ENCODE assay signal across 1 cellular context in the genomic region with DNA sequence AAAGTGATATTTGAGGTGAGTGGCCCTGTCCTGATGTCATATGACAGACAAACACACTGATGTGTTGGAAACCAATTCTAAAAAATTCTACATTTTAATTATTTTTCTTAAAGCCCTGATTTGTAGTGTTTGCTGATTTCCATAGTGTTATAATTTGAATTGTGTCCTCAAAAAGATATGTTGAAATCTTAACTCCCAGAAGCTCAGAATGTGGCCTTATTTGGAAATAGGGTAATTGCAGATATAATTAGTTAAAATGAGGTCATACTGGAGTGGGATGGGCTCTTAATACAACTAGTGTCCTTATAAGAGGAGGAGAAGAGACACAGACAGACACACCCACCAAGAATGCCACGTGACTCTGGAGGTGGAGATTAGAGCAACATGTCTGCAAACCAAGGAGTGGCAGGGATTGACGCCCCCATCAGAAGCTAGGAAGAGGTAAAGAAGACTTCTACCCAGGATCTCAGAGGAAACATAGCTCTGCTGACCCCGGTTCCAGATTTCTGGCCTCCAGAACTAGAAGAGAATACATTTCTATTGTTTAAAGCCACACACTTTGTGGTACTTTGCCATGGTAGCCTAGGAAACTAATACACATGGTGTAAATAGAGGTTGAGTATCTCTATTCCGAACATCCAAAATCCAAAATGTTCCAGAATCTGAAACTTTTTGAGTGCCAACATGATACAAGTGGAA.
A peak's percentile ranks its signal among the peaks of the same experiment; 100 is the strongest.
TF ChIP-seq lines count a peak whose summit lies in the region.

No MANE protein-coding gene starts in this region.

TF ChIP-seq in K562, 482 proteins besides CTCF, POLR2A, EP300 and RAD21:
- TF ChIP-seq HIVEP1 (CRISPR knock-in tag; IDR thresholded peaks at IDR 0.05) (no peak), TRIM24 (IDR thresholded peaks at IDR 0.05) (no peak), HOXB6 (CRISPR knock-in tag; IDR thresholded peaks at IDR 0.05; ENCODE audit: borderline replicate concordance) (no peak), CTBP1 (IDR thresholded peaks at IDR 0.05; ENCODE audit: borderline replicate concordance) (no peak), HMG20B (CRISPR knock-in tag; IDR thresholded peaks at IDR 0.05) (no peak), CBX5 (IDR thresholded peaks at IDR 0.05; ENCODE audit: borderline replicate concordance, low read depth) (no peak), CEBPG (CRISPR knock-in tag; IDR thresholded peaks at IDR 0.05) (no peak), CEBPG (tag; conservative IDR thresholded peaks at IDR 0.05 in 1 of 2, IDR thresholded peaks at IDR 0.05 in 1 of 2) (peak in 1 of 2 experiments; percentile 68; a peak in 2 of 4 replicates), KDM5B (IDR thresholded peaks at IDR 0.05; ENCODE audit: insufficient replicate concordance, low read depth, low read length) (no peak), ATF7 (IDR thresholded peaks at IDR 0.05) (peak; percentile 36; the same call in 1 of the 2 replicates), DNMT1 (IDR thresholded peaks at IDR 0.05) (no peak), SLC30A9 (CRISPR knock-in tag; IDR thresholded peaks at IDR 0.05) (no peak), ZNF707 (CRISPR knock-in tag; conservative IDR thresholded peaks at IDR 0.05) (no peak), ZNF717 (CRISPR knock-in tag; IDR thresholded peaks at IDR 0.05) (no peak), MAFK (IDR thresholded peaks at IDR 0.05; ENCODE audit: low read length) (no peak), KAT2B (IDR thresholded peaks at IDR 0.05; ENCODE audit: low read depth, low read length) (no peak), RNF2 (IDR thresholded peaks at IDR 0.05) (no peak), JUND (IDR thresholded peaks at IDR 0.05; ENCODE audit: borderline replicate concordance, low read depth, low read length) (no peak), JUND (tag; IDR thresholded peaks at IDR 0.05; ENCODE audit: borderline replicate concordance, low read depth, low read length) (no peak), ZNF586 (CRISPR knock-in tag; conservative IDR thresholded peaks at IDR 0.05) (no peak), CBX2 (IDR thresholded peaks at IDR 0.05; ENCODE audit: insufficient read depth, low read length, poor library complexity, severe bottlenecking) (no peak), ZNF232 (CRISPR knock-in tag; IDR thresholded peaks at IDR 0.05) (no peak), L3MBTL2 (IDR thresholded peaks at IDR 0.05) (0 out of 2 replicates have a peak, but pooled peaks have one; percentile 26), ZNF174 (CRISPR knock-in tag; IDR thresholded peaks at IDR 0.05) (no peak), NONO (IDR thresholded peaks at IDR 0.05; ENCODE audit: low read depth in 2 of 2, low read length in 1 of 2) (no peak), TCF7L2 (IDR thresholded peaks at IDR 0.05; ENCODE audit: low read depth, low read length) (no peak), SMAD3 (CRISPR knock-in tag; conservative IDR thresholded peaks at IDR 0.05) (no peak), MTA3 (IDR thresholded peaks at IDR 0.05; ENCODE audit: borderline replicate concordance) (no peak), RBM17 (IDR thresholded peaks at IDR 0.05; ENCODE audit: borderline replicate concordance, low read depth, low read length) (no peak), CBFA2T2 (conservative IDR thresholded peaks at IDR 0.05) (peak; percentile 38), FOXK1 (CRISPR knock-in tag; IDR thresholded peaks at IDR 0.05; ENCODE audit: borderline replicate concordance) (no peak), SRF (CRISPR knock-in tag; IDR thresholded peaks at IDR 0.05) (peak in 1 of 2 experiments; percentile 65; a peak in 2 of 4 replicates), RAD51 (IDR thresholded peaks at IDR 0.05; ENCODE audit: borderline replicate concordance, low read depth) (peak; percentile 85), FOXA1 (IDR thresholded peaks at IDR 0.05; ENCODE audit: borderline replicate concordance) (no peak), ZNF584 (CRISPR knock-in tag; IDR thresholded peaks at IDR 0.05; ENCODE audit: low read depth) (no peak), RFX1 (IDR thresholded peaks at IDR 0.05) (peak; percentile 31), PURB (CRISPR knock-in tag; IDR thresholded peaks at IDR 0.05; ENCODE audit: low read depth) (no peak), ZNF23 (CRISPR knock-in tag; IDR thresholded peaks at IDR 0.05) (no peak)
- TF ChIP-seq, protein P1, sequence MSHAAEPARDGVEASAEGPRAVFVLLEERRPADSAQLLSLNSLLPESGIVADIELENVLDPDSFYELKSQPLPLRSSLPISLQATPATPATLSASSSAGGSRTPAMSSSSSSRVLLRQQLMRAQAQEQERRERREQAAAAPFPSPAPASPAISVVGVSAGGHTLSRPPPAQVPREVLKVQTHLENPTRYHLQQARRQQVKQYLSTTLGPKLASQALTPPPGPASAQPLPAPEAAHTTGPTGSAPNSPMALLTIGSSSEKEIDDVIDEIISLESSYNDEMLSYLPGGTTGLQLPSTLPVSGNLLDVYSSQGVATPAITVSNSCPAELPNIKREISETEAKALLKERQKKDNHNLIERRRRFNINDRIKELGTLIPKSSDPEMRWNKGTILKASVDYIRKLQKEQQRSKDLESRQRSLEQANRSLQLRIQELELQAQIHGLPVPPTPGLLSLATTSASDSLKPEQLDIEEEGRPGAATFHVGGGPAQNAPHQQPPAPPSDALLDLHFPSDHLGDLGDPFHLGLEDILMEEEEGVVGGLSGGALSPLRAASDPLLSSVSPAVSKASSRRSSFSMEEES (CRISPR knock-in tag; IDR thresholded peaks at IDR 0.05): peak; percentile 51
- TF ChIP-seq, protein P2, sequence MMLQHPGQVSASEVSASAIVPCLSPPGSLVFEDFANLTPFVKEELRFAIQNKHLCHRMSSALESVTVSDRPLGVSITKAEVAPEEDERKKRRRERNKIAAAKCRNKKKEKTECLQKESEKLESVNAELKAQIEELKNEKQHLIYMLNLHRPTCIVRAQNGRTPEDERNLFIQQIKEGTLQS (IDR thresholded peaks at IDR 0.05): 0 out of 2 replicates have a peak, but pooled peaks have one; percentile 15
- TF ChIP-seq, protein P2 (CRISPR knock-in tag; conservative IDR thresholded peaks at IDR 0.05): no peak
- TF ChIP-seq, protein P3, sequence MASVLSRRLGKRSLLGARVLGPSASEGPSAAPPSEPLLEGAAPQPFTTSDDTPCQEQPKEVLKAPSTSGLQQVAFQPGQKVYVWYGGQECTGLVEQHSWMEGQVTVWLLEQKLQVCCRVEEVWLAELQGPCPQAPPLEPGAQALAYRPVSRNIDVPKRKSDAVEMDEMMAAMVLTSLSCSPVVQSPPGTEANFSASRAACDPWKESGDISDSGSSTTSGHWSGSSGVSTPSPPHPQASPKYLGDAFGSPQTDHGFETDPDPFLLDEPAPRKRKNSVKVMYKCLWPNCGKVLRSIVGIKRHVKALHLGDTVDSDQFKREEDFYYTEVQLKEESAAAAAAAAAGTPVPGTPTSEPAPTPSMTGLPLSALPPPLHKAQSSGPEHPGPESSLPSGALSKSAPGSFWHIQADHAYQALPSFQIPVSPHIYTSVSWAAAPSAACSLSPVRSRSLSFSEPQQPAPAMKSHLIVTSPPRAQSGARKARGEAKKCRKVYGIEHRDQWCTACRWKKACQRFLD (CRISPR knock-in tag; IDR thresholded peaks at IDR 0.05): no peak
- TF ChIP-seq, protein P4, sequence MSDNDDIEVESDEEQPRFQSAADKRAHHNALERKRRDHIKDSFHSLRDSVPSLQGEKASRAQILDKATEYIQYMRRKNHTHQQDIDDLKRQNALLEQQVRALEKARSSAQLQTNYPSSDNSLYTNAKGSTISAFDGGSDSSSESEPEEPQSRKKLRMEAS (CRISPR knock-in tag; IDR thresholded peaks at IDR 0.05): no peak
- TF ChIP-seq, protein P5, sequence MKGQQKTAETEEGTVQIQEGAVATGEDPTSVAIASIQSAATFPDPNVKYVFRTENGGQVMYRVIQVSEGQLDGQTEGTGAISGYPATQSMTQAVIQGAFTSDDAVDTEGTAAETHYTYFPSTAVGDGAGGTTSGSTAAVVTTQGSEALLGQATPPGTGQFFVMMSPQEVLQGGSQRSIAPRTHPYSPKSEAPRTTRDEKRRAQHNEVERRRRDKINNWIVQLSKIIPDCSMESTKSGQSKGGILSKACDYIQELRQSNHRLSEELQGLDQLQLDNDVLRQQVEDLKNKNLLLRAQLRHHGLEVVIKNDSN (CRISPR knock-in tag; IDR thresholded peaks at IDR 0.05): peak; percentile 79
- TF ChIP-seq, protein P6, sequence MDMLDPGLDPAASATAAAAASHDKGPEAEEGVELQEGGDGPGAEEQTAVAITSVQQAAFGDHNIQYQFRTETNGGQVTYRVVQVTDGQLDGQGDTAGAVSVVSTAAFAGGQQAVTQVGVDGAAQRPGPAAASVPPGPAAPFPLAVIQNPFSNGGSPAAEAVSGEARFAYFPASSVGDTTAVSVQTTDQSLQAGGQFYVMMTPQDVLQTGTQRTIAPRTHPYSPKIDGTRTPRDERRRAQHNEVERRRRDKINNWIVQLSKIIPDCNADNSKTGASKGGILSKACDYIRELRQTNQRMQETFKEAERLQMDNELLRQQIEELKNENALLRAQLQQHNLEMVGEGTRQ (CRISPR knock-in tag; IDR thresholded peaks at IDR 0.05): peak; percentile 83
- TF ChIP-seq, protein P7, sequence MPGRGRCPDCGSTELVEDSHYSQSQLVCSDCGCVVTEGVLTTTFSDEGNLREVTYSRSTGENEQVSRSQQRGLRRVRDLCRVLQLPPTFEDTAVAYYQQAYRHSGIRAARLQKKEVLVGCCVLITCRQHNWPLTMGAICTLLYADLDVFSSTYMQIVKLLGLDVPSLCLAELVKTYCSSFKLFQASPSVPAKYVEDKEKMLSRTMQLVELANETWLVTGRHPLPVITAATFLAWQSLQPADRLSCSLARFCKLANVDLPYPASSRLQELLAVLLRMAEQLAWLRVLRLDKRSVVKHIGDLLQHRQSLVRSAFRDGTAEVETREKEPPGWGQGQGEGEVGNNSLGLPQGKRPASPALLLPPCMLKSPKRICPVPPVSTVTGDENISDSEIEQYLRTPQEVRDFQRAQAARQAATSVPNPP (IDR thresholded peaks at IDR 0.05; ENCODE audit: borderline replicate concordance, insufficient read depth, insufficient read length): no peak
- TF ChIP-seq, protein P8, sequence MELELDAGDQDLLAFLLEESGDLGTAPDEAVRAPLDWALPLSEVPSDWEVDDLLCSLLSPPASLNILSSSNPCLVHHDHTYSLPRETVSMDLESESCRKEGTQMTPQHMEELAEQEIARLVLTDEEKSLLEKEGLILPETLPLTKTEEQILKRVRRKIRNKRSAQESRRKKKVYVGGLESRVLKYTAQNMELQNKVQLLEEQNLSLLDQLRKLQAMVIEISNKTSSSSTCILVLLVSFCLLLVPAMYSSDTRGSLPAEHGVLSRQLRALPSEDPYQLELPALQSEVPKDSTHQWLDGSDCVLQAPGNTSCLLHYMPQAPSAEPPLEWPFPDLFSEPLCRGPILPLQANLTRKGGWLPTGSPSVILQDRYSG (tag; conservative IDR thresholded peaks at IDR 0.05; ENCODE audit: low read depth): no peak
- TF ChIP-seq, protein P9, sequence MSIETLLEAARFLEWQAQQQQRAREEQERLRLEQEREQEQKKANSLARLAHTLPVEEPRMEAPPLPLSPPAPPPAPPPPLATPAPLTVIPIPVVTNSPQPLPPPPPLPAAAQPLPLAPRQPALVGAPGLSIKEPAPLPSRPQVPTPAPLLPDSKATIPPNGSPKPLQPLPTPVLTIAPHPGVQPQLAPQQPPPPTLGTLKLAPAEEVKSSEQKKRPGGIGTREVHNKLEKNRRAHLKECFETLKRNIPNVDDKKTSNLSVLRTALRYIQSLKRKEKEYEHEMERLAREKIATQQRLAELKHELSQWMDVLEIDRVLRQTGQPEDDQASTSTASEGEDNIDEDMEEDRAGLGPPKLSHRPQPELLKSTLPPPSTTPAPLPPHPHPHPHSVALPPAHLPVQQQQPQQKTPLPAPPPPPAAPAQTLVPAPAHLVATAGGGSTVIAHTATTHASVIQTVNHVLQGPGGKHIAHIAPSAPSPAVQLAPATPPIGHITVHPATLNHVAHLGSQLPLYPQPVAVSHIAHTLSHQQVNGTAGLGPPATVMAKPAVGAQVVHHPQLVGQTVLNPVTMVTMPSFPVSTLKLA (conservative IDR thresholded peaks at IDR 0.05): 0 out of 4 replicates have a peak, but pooled peaks of 1 of the 2 experiments have one; percentile 17
- TF ChIP-seq, protein P10, sequence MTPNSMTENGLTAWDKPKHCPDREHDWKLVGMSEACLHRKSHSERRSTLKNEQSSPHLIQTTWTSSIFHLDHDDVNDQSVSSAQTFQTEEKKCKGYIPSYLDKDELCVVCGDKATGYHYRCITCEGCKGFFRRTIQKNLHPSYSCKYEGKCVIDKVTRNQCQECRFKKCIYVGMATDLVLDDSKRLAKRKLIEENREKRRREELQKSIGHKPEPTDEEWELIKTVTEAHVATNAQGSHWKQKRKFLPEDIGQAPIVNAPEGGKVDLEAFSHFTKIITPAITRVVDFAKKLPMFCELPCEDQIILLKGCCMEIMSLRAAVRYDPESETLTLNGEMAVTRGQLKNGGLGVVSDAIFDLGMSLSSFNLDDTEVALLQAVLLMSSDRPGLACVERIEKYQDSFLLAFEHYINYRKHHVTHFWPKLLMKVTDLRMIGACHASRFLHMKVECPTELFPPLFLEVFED (CRISPR knock-in tag; conservative IDR thresholded peaks at IDR 0.05): no peak
TF ChIP-seq in K562: peak in this region for 12.
